8 cellular contexts compared by ENCODE assay signal in genomic region chr1:40314721-40315238, GRCh38. TPM values are rescaled to one million over a fixed set of nuclear protein-coding genes. Genes with fewer than 3 reads are reported as not detected.
A peak's percentile ranks its signal among the peaks of the same experiment; 100 is the strongest.
DNase-seq lines count a peak whose midpoint lies in the region; ATAC-seq and TF ChIP-seq lines count a peak whose summit lies in the region.

No MANE protein-coding gene starts in this region.

- H3K4me3 ChIP-seq in heart right ventricle (peak overlapping the region in 8 of 10 donors; percentile 13 to 57 (median 51)), ascending aorta (peak overlapping the region; percentile 60), uterus (peak overlapping the region in 1 of 2 donors; percentile 31), adrenal gland (peak overlapping the region in 1 of 4 donors; percentile 67), left lung (peak overlapping the region in 1 of 2 donors; percentile 44)

- ATAC-seq in heart right ventricle (no peak), Right ventricle myocardium superior (ENCODE audit: poor library complexity) (no peak), HG03108 (IDR thresholded peaks at IDR 0.05; ENCODE audit: unreplicated experiment) (no peak), left lung (no peak)

- H3K36me3 Mint-ChIP-seq in mesothelial cell of epicardium = no peaks in the 10 kb centered on the region

- peak overlapping the region in 2 of 10 donors; percentile 37 to 41 for H3K27ac ChIP-seq in heart right ventricle
- H3K27ac ChIP-seq in ascending aorta = peak overlapping the region; percentile 74 to 81
- H3K27ac ChIP-seq in uterus = peak overlapping the region; percentile 9 to 52
- H3K27ac ChIP-seq in adrenal gland = no peak overlapping the region
- H3K27ac ChIP-seq in left lung = no peak overlapping the region

- TF ChIP-seq CTCF in heart right ventricle (IDR thresholded peaks at IDR 0.05) (no peak), ascending aorta (IDR thresholded peaks at IDR 0.05) (no peak), mesothelial cell of epicardium (IDR thresholded peaks at IDR 0.05; ENCODE audit: unreplicated experiment) (no peak), uterus (IDR thresholded peaks at IDR 0.05) (no peak), adrenal gland (IDR thresholded peaks at IDR 0.05) (no peak), left lung (IDR thresholded peaks at IDR 0.05) (no peak)

- H3K27ac Mint-ChIP-seq in mesothelial cell of epicardium = peak overlapping the region; percentile 72

- H3K4me1 ChIP-seq in heart right ventricle (peaks cover 8 to 39% (median 24%) of the 10 kb centered on the region in 9 donors), ascending aorta (peaks cover 0 to 22% of the 10 kb centered on the region in 2 donors), uterus (peaks cover 0 to 7% of the 10 kb centered on the region in 2 donors), adrenal gland (replicated peaks in 1 of 2) (peaks cover 11 to 22% of the 10 kb centered on the region in 2 donors), left lung (peaks cover 10 to 44% of the 10 kb centered on the region in 2 donors)

- TF ChIP-seq POLR2A in uterus (IDR thresholded peaks at IDR 0.05) (no peak), adrenal gland (IDR thresholded peaks at IDR 0.05) (no peak)

- no peaks in the 10 kb centered on the region for H3K36me3 ChIP-seq in heart right ventricle
- H3K36me3 ChIP-seq in ascending aorta = no peaks in the 10 kb centered on the region
- H3K36me3 ChIP-seq in uterus = no peaks in the 10 kb centered on the region
- no peaks in the 10 kb centered on the region for H3K36me3 ChIP-seq in adrenal gland (replicated peaks in 1 of 2)
- H3K36me3 ChIP-seq in left lung = no peaks in the 10 kb centered on the region

- H3K9me3 ChIP-seq in heart right ventricle (no peaks in the 10 kb centered on the region), ascending aorta (no peaks in the 10 kb centered on the region), uterus (no peaks in the 10 kb centered on the region), adrenal gland (replicated peaks in 1 of 3) (no peaks in the 10 kb centered on the region), left lung (no peaks in the 10 kb centered on the region)

- intact Hi-C loops in heart right ventricle (cut with DNase I) (loop anchor here in 1 of 10 donors (5.0 kb wide), 1 partner anchor 152 kb away; the partner anchor contains the start of gene RLF), Right ventricle myocardium superior (cut with DNase I) (no loop called here), ascending aorta (cut with DNase I) (loop anchor here (2.0 kb wide), 1 partner anchor 58 kb away; no protein-coding TSS in a partner anchor), uterus (cut with DNase I; ENCODE audit: low total_unique reads) (loop anchor here (10.0 kb wide), 1 partner anchor 160 kb away; no protein-coding TSS in a partner anchor), adrenal gland (cut with DNase I) (loop anchor here in 1 of 2 donors (10.0 kb wide), 1 partner anchor 170 kb away; no protein-coding TSS in a partner anchor), left lung (cut with DNase I) (no loop called here)

- H3K27me3 ChIP-seq in heart right ventricle = peaks cover 7 to 53% (median 42%) of the 10 kb centered on the region in 7 donors
- H3K27me3 ChIP-seq in ascending aorta = no peaks in the 10 kb centered on the region
- peaks cover 0 to 7% of the 10 kb centered on the region in 2 donors for H3K27me3 ChIP-seq in uterus
- H3K27me3 ChIP-seq in adrenal gland = peaks cover 19% of the 10 kb centered on the region
- peaks cover 18 to 59% of the 10 kb centered on the region in 2 donors for H3K27me3 ChIP-seq in left lung

- peaks cover 34% of the 10 kb centered on the region for H3K27me3 Mint-ChIP-seq in mesothelial cell of epicardium (ENCODE audit: low read depth)

- 49% methylated on average over 13 of the region's 13 CpGs for WGBS in heart right ventricle, 2 donors
- WGBS in adrenal gland, 4 donors = 59 to 68% (median 65%) methylated on average over 12 to 13 of the region's 13 CpGs

- no peak for DNase-seq in heart right ventricle
- no peak for DNase-seq in Right ventricle myocardium superior
- DNase-seq in ascending aorta (ENCODE audit: low spot score in 2 of 2) = peak in 1 of 2 donors; percentile 53
- no peak for DNase-seq in mesothelial cell of epicardium (ENCODE audit: low spot score in 2 of 2, unreplicated experiment in 2 of 2)
- no peak for DNase-seq in uterus
- no peak for DNase-seq in adrenal gland
- no peak for DNase-seq in left lung

- no peaks in the 10 kb centered on the region for H3K9me3 Mint-ChIP-seq in mesothelial cell of epicardium

- H3K4me3 Mint-ChIP-seq in mesothelial cell of epicardium = peak overlapping the region; percentile 73

- peaks cover 12% of the 10 kb centered on the region for H3K4me1 Mint-ChIP-seq in mesothelial cell of epicardium

RNA-seq across cellular contexts. Expression of gene COL9A2, which starts 2.3 kb away (rescaled TPM):
- 1 to 10 TPM in 2 of 10 donors, under 1 TPM in 8; 0.20 to 1.2 (median 0.33) TPM for total RNA-seq in heart right ventricle
- polyA plus RNA-seq in heart right ventricle = 1 to 10 TPM in 1 of 2 donors, under 1 TPM in 1; 0.39 to 1.8 TPM
- 0.24 TPM for total RNA-seq in Right ventricle myocardium superior
- total RNA-seq in ascending aorta = 4.5 TPM
- total RNA-seq in mesothelial cell of epicardium = 45.8 to 50.3 TPM (median 49.9 TPM) in 3 replicates
- total RNA-seq in uterus = 10 to 100 TPM in 1 of 4 donors, 1 to 10 TPM in 3; 2.0 to 27.0 (median 4.8) TPM
- 10 to 100 TPM in 1 of 8 donors, 1 to 10 TPM in 7; 2.7 to 22.8 (median 5.4) TPM for total RNA-seq in adrenal gland
- polyA plus RNA-seq in adrenal gland = 10 to 100 TPM in 2 of 3 donors, under 1 TPM in 1; 0.35 to 12.6 (median 12.2) TPM
- 1 to 10 TPM; 1.1 to 3.4 TPM for total RNA-seq in left lung

RNA-seq across cellular contexts. Expression of gene ZMPSTE24, which starts 56.7 kb away (rescaled TPM):
- 10 to 100 TPM; 19.9 to 47.5 (median 30.2) TPM for total RNA-seq in heart right ventricle
- polyA plus RNA-seq in heart right ventricle = 10 to 100 TPM; 23.9 to 25.9 TPM
- total RNA-seq in Right ventricle myocardium superior = 35.4 TPM
- total RNA-seq in ascending aorta = 61.8 TPM
- total RNA-seq in mesothelial cell of epicardium = 27.2 to 29.0 TPM (median 28.4 TPM) in 3 replicates
- 10 to 100 TPM; 17.9 to 79.1 (median 56.2) TPM for total RNA-seq in uterus
- 10 to 100 TPM; 36.1 to 60.8 (median 42.2) TPM for total RNA-seq in adrenal gland
- 100 to 1,000 TPM in 1 of 3 donors, 10 to 100 TPM in 2; 14.2 to 100 (median 21.5) TPM for polyA plus RNA-seq in adrenal gland
- total RNA-seq in left lung = 10 to 100 TPM; 54.5 to 57.2 TPM

RNA-seq across cellular contexts. Expression of gene SMAP2, which starts 58.7 kb away (rescaled TPM):
- total RNA-seq in heart right ventricle = 10 to 100 TPM in 9 of 10 donors, 1 to 10 TPM in 1; 9.4 to 29.8 (median 12.2) TPM
- polyA plus RNA-seq in heart right ventricle = 10 to 100 TPM; 12.2 to 16.5 TPM
- 13.4 TPM for total RNA-seq in Right ventricle myocardium superior
- 33.5 TPM for total RNA-seq in ascending aorta
- 10.9 to 12.4 TPM (median 12.0 TPM) in 3 replicates for total RNA-seq in mesothelial cell of epicardium
- 10 to 100 TPM; 11.1 to 24.8 (median 18.6) TPM for total RNA-seq in uterus
- 10 to 100 TPM; 25.4 to 52.8 (median 38.9) TPM for total RNA-seq in adrenal gland
- polyA plus RNA-seq in adrenal gland = 10 to 100 TPM; 15.0 to 55.9 (median 20.1) TPM
- total RNA-seq in left lung = 10 to 100 TPM; 39.8 to 77.3 TPM

Comparison
In these comparisons a context has a peak if more than half of its experiments do, and no peak if none do; other contexts are left out.
1. H3K27ac ChIP-seq: peak in ascending aorta (2 of 2) and uterus (2 of 2); none in adrenal gland (0 of 5) and left lung (0 of 2).
2. intact Hi-C loops: an anchor here in ascending aorta (2.0 kb wide) and uterus (10.0 kb wide); none called in Right ventricle myocardium superior and left lung.